In genomic region chr1:11037740-11038182, GRCh38 we compare ENCODE assay signal across 8 cellular contexts. TPM values are rescaled to one million over a fixed set of nuclear protein-coding genes. Genes with fewer than 3 reads are reported as not detected.
DNase-seq lines count a peak whose midpoint lies in the region; ATAC-seq and TF ChIP-seq lines count a peak whose summit lies in the region.

No MANE protein-coding gene starts in this region.

- CTCF ChIA-PET in CD8-positive, alpha-beta T cell (lab: Charles Lee): interaction anchor here (0.6 to 5.2 kb wide), 95 partner anchors 10 to 861 kb away, joined by 3 to 104 read pairs (median 4); partner anchors contain the start of genes AGTRAP, ANGPTL7, EXOSC10 and FBXO2

- H3K36me3 ChIP-seq in CD8-positive, alpha-beta T cell (ENCODE audit: insufficient read depth, low read length): no peaks in the 10 kb centered on the region

- H3K36me3 Mint-ChIP-seq in CD8-positive, alpha-beta T cell: no peaks in the 10 kb centered on the region

- in situ Hi-C loops in T47D (cut with HindIII; ENCODE audit: low pct_unique_long_range_greater_than_20kb, low sequenced_read_pairs): no loop called here

- no peaks in the 10 kb centered on the region for H3K9me3 ChIP-seq in CD8-positive, alpha-beta T cell (ENCODE audit: low read length)

- peak; percentile 93 for TF ChIP-seq CTCF in CD8-positive, alpha-beta T cell (IDR thresholded peaks at IDR 0.05)
- TF ChIP-seq CTCF in VCaP (conservative IDR thresholded peaks at IDR 0.05): peak; percentile 98

- H3K4me3 Mint-ChIP-seq in CD8-positive, alpha-beta T cell: no peak overlapping the region

- H3K4me1 ChIP-seq in CD8-positive, alpha-beta T cell (ENCODE audit: insufficient read depth, low read length): peaks cover 4% of the 10 kb centered on the region

- H3K27ac Mint-ChIP-seq in CD8-positive, alpha-beta T cell: no peak overlapping the region

- H3K27me3 Mint-ChIP-seq in CD8-positive, alpha-beta T cell (ENCODE audit: low read depth): peaks cover 6% of the 10 kb centered on the region

- intact Hi-C loops in CD8-positive, alpha-beta T cell (cut with DNase I, micrococcal nuclease): loop anchor here (1.0 to 10.0 kb wide), 11 partner anchors 23 to 682 kb away; partner anchors contain the start of genes EXOSC10 (in 2 of the 2) and SRM (in 2 of the 2)

- H3K27me3 ChIP-seq in CD8-positive, alpha-beta T cell (ENCODE audit: insufficient read depth, low read length): no peaks in the 10 kb centered on the region

- H3K27ac ChIP-seq in CD8-positive, alpha-beta T cell (ENCODE audit: low read depth, low read length): no peak overlapping the region
- H3K27ac ChIP-seq in VCaP: no peak overlapping the region

- ATAC-seq in CD8-positive, alpha-beta T cell: peak; percentile 100
- ATAC-seq in HG03521 (IDR thresholded peaks at IDR 0.05; ENCODE audit: unreplicated experiment): no peak

- no peak overlapping the region for H3K4me3 ChIP-seq in CD8-positive, alpha-beta T cell (ENCODE audit: low read depth, low read length)

- no peaks in the 10 kb centered on the region for H3K9me3 Mint-ChIP-seq in CD8-positive, alpha-beta T cell

- peak; percentile 81 to 94 (median 89) for DNase-seq in CD8-positive, alpha-beta T cell
- DNase-seq in HCEC 1CT: peak; percentile 72
- DNase-seq in NCI-H2171 treated with DMSO at 0.1 percent for 48 hours (lab: John Stamatoyannopoulos, UW): peak; percentile 86
- peak; percentile 65 to 83 for DNase-seq in T47D (ENCODE audit: low read depth in 1 of 2, low spot score in 1 of 2)
- DNase-seq in inferior parietal cortex (ENCODE audit: extremely low spot score): peak; percentile 95
- peak; percentile 77 to 89 (median 83) for DNase-seq in stimulated activated CD4-positive, alpha-beta T cell treated with anti-CD3 and anti-CD28 coated beads, Interleukin-12 subunit alpha, Interleukin-12 subunit beta, amount 100 ng/mL, for 48 hours (ENCODE audit: low read depth in 2 of 3, low spot score in 1 of 3)

- H3K4me1 Mint-ChIP-seq in CD8-positive, alpha-beta T cell (ENCODE audit: low read depth): peaks cover 7% of the 10 kb centered on the region

- POLR2A ChIA-PET in CD8-positive, alpha-beta T cell (lab: Charles Lee): interaction anchor here (0.6 to 1.9 kb wide), 8 partner anchors 11 to 682 kb away, joined by 3 to 13 read pairs (median 3); partner anchors contain the start of genes EXOSC10, SRM and TARDBP

RNA-seq across cellular contexts. Expression of gene MASP2, which starts 9.3 kb away (rescaled TPM):
- under 1 TPM; 0.19 to 0.22 TPM for total RNA-seq in CD8-positive, alpha-beta T cell

RNA-seq across cellular contexts. Expression of gene SRM, which starts 22.1 kb away (rescaled TPM):
- 10 to 100 TPM; 31.4 to 40.6 TPM for total RNA-seq in CD8-positive, alpha-beta T cell

RNA-seq across cellular contexts. Expression of gene TARDBP, which starts 25.3 kb away (rescaled TPM):
- total RNA-seq in CD8-positive, alpha-beta T cell: 100 to 1,000 TPM; 125 to 131 TPM
